1 cellular context compared by ENCODE assay signal in genomic region chr3:124730129-124730919, GRCh38.
TF ChIP-seq lines count a peak whose summit lies in the region.

Gene UMPS, plus strand, starts transcription at chr3:124730452. Its CDS starts 20 bp downstream, at chr3:124730472.

TF ChIP-seq in K562, 482 proteins besides CTCF, POLR2A, EP300 and RAD21 (continued from another document and continues in another):
- TF ChIP-seq ZNF280A (IDR thresholded peaks at IDR 0.05; ENCODE audit: low read depth, partially characterized antibody), result no peak
- no peak for TF ChIP-seq ZNF592 (IDR thresholded peaks at IDR 0.05)
- no peak for TF ChIP-seq MYBL2 (IDR thresholded peaks at IDR 0.05; ENCODE audit: low read depth)
- no peak for TF ChIP-seq MYBL2 (CRISPR knock-in tag; IDR thresholded peaks at IDR 0.05; ENCODE audit: borderline replicate concordance)
- TF ChIP-seq EP400 (IDR thresholded peaks at IDR 0.05), result peak; percentile 96
- peak; percentile 31; the same call in 1 of the 2 replicates for TF ChIP-seq PATZ1 (CRISPR knock-in tag; IDR thresholded peaks at IDR 0.05; ENCODE audit: borderline replicate concordance)
- TF ChIP-seq MAX (CRISPR knock-in tag; IDR thresholded peaks at IDR 0.05), result peak; percentile 88
- TF ChIP-seq ZNF766 (CRISPR knock-in tag; conservative IDR thresholded peaks at IDR 0.05), result no peak
- TF ChIP-seq NFRKB (IDR thresholded peaks at IDR 0.05; ENCODE audit: low read depth), result peak; percentile 84
- no peak for TF ChIP-seq CREBBP (IDR thresholded peaks at IDR 0.05; ENCODE audit: low read depth, low read length)
- no peak for TF ChIP-seq ZNF407 (IDR thresholded peaks at IDR 0.05; ENCODE audit: low read depth)
- TF ChIP-seq POLR2H (tag; IDR thresholded peaks at IDR 0.05; ENCODE audit: low read depth), result peak; percentile 70
- TF ChIP-seq FOXK1 (CRISPR knock-in tag; IDR thresholded peaks at IDR 0.05; ENCODE audit: borderline replicate concordance), result no peak
- no peak for TF ChIP-seq LARP7 (IDR thresholded peaks at IDR 0.05)
- TF ChIP-seq NFIC (IDR thresholded peaks at IDR 0.05), result peak; percentile 46; the same call in 1 of the 2 replicates
- no peak for TF ChIP-seq ZNF146 (CRISPR knock-in tag; IDR thresholded peaks at IDR 0.05; ENCODE audit: unreplicated experiment)
- peak; percentile 71 for TF ChIP-seq FOSL1 (tag; conservative IDR thresholded peaks at IDR 0.05)
- TF ChIP-seq POLR2G (IDR thresholded peaks at IDR 0.05; ENCODE audit: low read depth, low read length), result peak; percentile 98
- TF ChIP-seq ZFX (CRISPR knock-in tag; IDR thresholded peaks at IDR 0.05), result peak; percentile 89
- peak; percentile 52; the same call in 1 of the 2 replicates for TF ChIP-seq ZNF311 (CRISPR knock-in tag; IDR thresholded peaks at IDR 0.05)
- peak; percentile 97 for TF ChIP-seq RBFOX2 (IDR thresholded peaks at IDR 0.05; ENCODE audit: low read depth, low read length)
- 0 out of 2 replicates have a peak, but pooled peaks have one; percentile 49 for TF ChIP-seq MIER1 (IDR thresholded peaks at IDR 0.05; ENCODE audit: low read depth)
- TF ChIP-seq DIDO1 (tag; IDR thresholded peaks at IDR 0.05; ENCODE audit: low read depth), result peak; percentile 92
- TF ChIP-seq GMEB1 (CRISPR knock-in tag; IDR thresholded peaks at IDR 0.05), result no peak
- no peak for TF ChIP-seq HSF4 (CRISPR knock-in tag; IDR thresholded peaks at IDR 0.05; ENCODE audit: borderline replicate concordance)
- no peak for TF ChIP-seq ZNF277 (CRISPR knock-in tag; IDR thresholded peaks at IDR 0.05; ENCODE audit: borderline replicate concordance)
- no peak for TF ChIP-seq PML (IDR thresholded peaks at IDR 0.05; ENCODE audit: low read length)
- TF ChIP-seq CREM (IDR thresholded peaks at IDR 0.05; ENCODE audit: low read depth), result peak; percentile 97
- TF ChIP-seq SMARCA4 (IDR thresholded peaks at IDR 0.05), result no peak
- peak; percentile 73 for TF ChIP-seq RBBP5 (IDR thresholded peaks at IDR 0.05; ENCODE audit: borderline replicate concordance, insufficient read depth, low read length, poor library complexity, severe bottlenecking)
- no peak for TF ChIP-seq FIP1L1 (IDR thresholded peaks at IDR 0.05; ENCODE audit: low read depth, low read length, poor library complexity, severe bottlenecking)
- no peak for TF ChIP-seq ZNF140 (CRISPR knock-in tag; IDR thresholded peaks at IDR 0.05)
- no peak for TF ChIP-seq KLF16 (IDR thresholded peaks at IDR 0.05)
- peak; percentile 50 to 79; a peak in 3 of 4 replicates for TF ChIP-seq FOXK2 (conservative IDR thresholded peaks at IDR 0.05 in 1 of 2, IDR thresholded peaks at IDR 0.05 in 1 of 2; ENCODE audit: low read depth in 2 of 2)
- peak in 2 of 3 experiments; percentile 63 to 78; a peak in 3 of 6 replicates for TF ChIP-seq ZBTB11 (CRISPR knock-in tag; IDR thresholded peaks at IDR 0.05)
- TF ChIP-seq JUND (IDR thresholded peaks at IDR 0.05; ENCODE audit: borderline replicate concordance, low read depth, low read length), result peak; percentile 97
- peak; percentile 95 for TF ChIP-seq JUND (tag; IDR thresholded peaks at IDR 0.05; ENCODE audit: borderline replicate concordance, low read depth, low read length)
- no peak for TF ChIP-seq ZNF354B (CRISPR knock-in tag; IDR thresholded peaks at IDR 0.05)
